In the genomic region with DNA sequence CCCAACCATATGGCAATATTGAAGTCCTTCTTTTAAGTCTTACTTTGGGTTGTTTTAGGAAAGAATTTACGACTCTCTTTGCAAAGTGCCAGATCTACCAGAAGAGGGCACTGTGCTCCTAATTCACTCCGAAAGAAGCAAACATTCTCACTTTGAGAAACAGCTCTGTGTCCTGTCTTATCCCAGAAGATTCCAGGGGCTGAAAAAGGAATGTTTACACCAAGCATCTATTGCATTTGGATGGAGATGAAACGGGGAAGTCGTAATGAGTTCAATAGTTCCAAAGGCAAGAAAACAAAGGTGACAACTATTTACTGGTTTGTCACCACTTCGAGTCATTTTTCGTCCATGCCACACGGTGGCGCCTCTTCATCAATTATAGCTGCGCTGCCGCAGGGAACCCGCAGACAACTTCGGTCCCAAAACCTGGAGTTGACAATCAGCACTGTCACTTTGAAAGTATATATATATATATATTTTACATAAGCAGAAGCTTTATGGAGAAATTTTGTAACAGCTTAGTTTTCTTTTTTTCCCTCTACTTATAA, we compare ENCODE assay signal across 1 cellular context.
A peak's percentile ranks its signal among the peaks of the same experiment; 100 is the strongest.
TF ChIP-seq lines count a peak whose summit lies in the region.

No MANE protein-coding gene starts in this region.

TF ChIP-seq in IMR-90, 13 proteins besides CTCF, POLR2A, EP300 and RAD21:
- TF ChIP-seq SMC3 (IDR thresholded peaks at IDR 0.05; ENCODE audit: low read depth, low read length) (peak; percentile 50), CHD1 (IDR thresholded peaks at IDR 0.05; ENCODE audit: low read depth, low read length) (no peak), ELK1 (IDR thresholded peaks at IDR 0.05; ENCODE audit: borderline replicate concordance, low read depth, low read length) (no peak), MXI1 (IDR thresholded peaks at IDR 0.05; ENCODE audit: borderline replicate concordance, low read depth, low read length) (no peak)
